Comparison of ENCODE assay signal across 1 cellular context in genomic region chr3:57944313-57944580, GRCh38.
TF ChIP-seq lines count a peak whose summit lies in the region.

No MANE protein-coding gene starts in this region.

TF ChIP-seq in GM23338, 12 proteins besides CTCF, POLR2A, EP300 and RAD21 (continued from another document):
- no peak for TF ChIP-seq ZNF462 (CRISPR knock-in tag; IDR thresholded peaks at IDR 0.05)
- TF ChIP-seq REST (IDR thresholded peaks at IDR 0.05; ENCODE audit: unreplicated experiment) = no peak
- no peak for TF ChIP-seq STAT1 (IDR thresholded peaks at IDR 0.05; ENCODE audit: unreplicated experiment)
- no peak for TF ChIP-seq POLR2AphosphoS5 (IDR thresholded peaks at IDR 0.05; ENCODE audit: low read depth)
- no peak for TF ChIP-seq ZNF114 (CRISPR knock-in tag; IDR thresholded peaks at IDR 0.05)
- TF ChIP-seq JUNB (IDR thresholded peaks at IDR 0.05; ENCODE audit: unreplicated experiment) = no peak
TF ChIP-seq in GM23338: peak in this region for 0.
